28 cellular contexts compared by ENCODE assay signal in the genomic region with DNA sequence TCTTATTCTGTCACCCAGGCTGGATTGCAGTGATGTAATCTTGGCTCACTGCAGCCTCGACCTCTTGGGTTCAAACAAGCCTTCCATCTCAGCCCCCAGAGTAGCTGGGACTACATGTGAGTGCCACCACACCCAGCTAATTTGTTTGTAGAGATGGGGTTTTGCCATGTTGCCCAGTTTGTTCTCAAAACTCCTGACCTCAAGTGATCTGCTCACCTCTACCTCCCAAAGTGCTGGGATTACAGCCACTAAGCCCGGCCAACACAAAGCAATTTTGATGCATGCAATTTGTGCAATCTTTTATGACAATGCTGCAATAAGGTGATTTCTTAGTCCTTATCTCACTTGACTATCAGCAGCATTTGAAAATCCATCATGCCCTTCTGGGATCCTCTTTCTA.
"Had no signal": no experiment of that assay in that cellular context is flagged by ENCODE, and none has a peak within 500 bp of the region (broad histone marks: within the 10 kb centered on the region; RNA-seq: fewer than 3 reads in every experiment).

No MANE protein-coding gene starts in this region.

- DNase-seq: activated B cell treated with CpG ODN at 0.5 μM for 24 hours; activated CD4-positive, alpha-beta memory T cell treated with anti-CD3 and anti-CD28 coated beads for 36 hours; activated CD4-positive, alpha-beta T cell treated with anti-CD3 and anti-CD28 coated beads, Interleukin-2, amount 10 ng/mL, durations not matched to agents 7 days and 5 days; activated CD8-positive, alpha-beta memory T cell treated with anti-CD3 and anti-CD28 coated beads for 24 hours; activated effector memory CD4-positive, alpha-beta T cell treated with anti-CD3 and anti-CD28 coated beads, Interleukin-2, amount 50 U/mL, for 16 hours; activated naive CD4-positive, alpha-beta T cell treated with Interleukin-2 at 50 U/mL for 16 hours; activated naive CD8-positive, alpha-beta T cell treated with anti-CD3 and anti-CD28 coated beads, Interleukin-2, amount 50 U/mL, for 24 hours; activated T-cell treated with anti-CD3 and anti-CD28 coated beads, Interleukin-2, amount 50 U/mL, for 4 hours; amygdala; KG1; NCI-H1048; NCI-H1417; NCI-H1694; NCI-H2029; NCI-H2107; NCI-H2171 treated with DMSO at 0.1 percent for 48 hours; NCI-H345; NCI-H510A; NCI-H526 treated with DMSO at 0.1 percent for 48 hours; NCI-H82; RPMI8226; T-cell; T-helper 2 cell; T1000 had no signal

- H3K9me3 Mint-ChIP-seq: activated B cell treated with CpG ODN at 0.5 μM for 24 hours; activated T-cell treated with anti-CD3 and anti-CD28 coated beads, Interleukin-2, amount 50 U/mL, for 4 hours had no signal

- ATAC-seq: activated naive CD4-positive, alpha-beta T cell treated with anti-CD3 and anti-CD28 coated beads, Interleukin-2, amount 50 U/mL, for 72 hours; activated naive CD8-positive, alpha-beta T cell treated with anti-CD3 and anti-CD28 coated beads, Interleukin-2, amount 50 U/mL, for 24 hours; activated T-cell treated with anti-CD3 and anti-CD28 coated beads, Interleukin-2, amount 50 U/mL, for 4 hours; Panc1; T-cell had no signal

- H3K27ac Mint-ChIP-seq: activated B cell treated with CpG ODN at 0.5 μM for 24 hours; activated CD4-positive, alpha-beta memory T cell treated with anti-CD3 and anti-CD28 coated beads for 36 hours; activated CD4-positive, alpha-beta T cell treated with anti-CD3 and anti-CD28 coated beads, Interleukin-2, amount 10 ng/mL, durations not matched to agents 7 days and 5 days; activated naive CD4-positive, alpha-beta T cell treated with anti-CD3 and anti-CD28 coated beads, Interleukin-2, amount 50 U/mL, for 72 hours; activated naive CD8-positive, alpha-beta T cell treated with anti-CD3 and anti-CD28 coated beads, Interleukin-2, amount 50 U/mL, for 24 hours; T-cell had no signal

- H3K4me3 Mint-ChIP-seq: activated B cell treated with CpG ODN at 0.5 μM for 24 hours; activated CD4-positive, alpha-beta memory T cell treated with anti-CD3 and anti-CD28 coated beads for 36 hours; activated CD4-positive, alpha-beta T cell treated with anti-CD3 and anti-CD28 coated beads, Interleukin-2, amount 10 ng/mL, durations not matched to agents 7 days and 5 days; activated naive CD8-positive, alpha-beta T cell treated with anti-CD3 and anti-CD28 coated beads, Interleukin-2, amount 50 U/mL, for 24 hours; activated T-cell treated with anti-CD3 and anti-CD28 coated beads, Interleukin-2, amount 50 U/mL, for 4 hours; brain; T-cell had no signal

- H3K27ac ChIP-seq: SK-N-MC had no signal

- H3K27me3 Mint-ChIP-seq: activated B cell treated with CpG ODN at 0.5 μM for 24 hours; activated CD4-positive, alpha-beta memory T cell treated with anti-CD3 and anti-CD28 coated beads for 36 hours; activated CD4-positive, alpha-beta T cell treated with anti-CD3 and anti-CD28 coated beads, Interleukin-2, amount 10 ng/mL, durations not matched to agents 7 days and 5 days; activated naive CD8-positive, alpha-beta T cell treated with anti-CD3 and anti-CD28 coated beads, Interleukin-2, amount 50 U/mL, for 24 hours; brain had no signal

- H3K36me3 Mint-ChIP-seq: activated CD4-positive, alpha-beta memory T cell treated with anti-CD3 and anti-CD28 coated beads for 36 hours had no signal

- H3K4me3 ChIP-seq: SK-N-MC had no signal
